In the genomic region with DNA sequence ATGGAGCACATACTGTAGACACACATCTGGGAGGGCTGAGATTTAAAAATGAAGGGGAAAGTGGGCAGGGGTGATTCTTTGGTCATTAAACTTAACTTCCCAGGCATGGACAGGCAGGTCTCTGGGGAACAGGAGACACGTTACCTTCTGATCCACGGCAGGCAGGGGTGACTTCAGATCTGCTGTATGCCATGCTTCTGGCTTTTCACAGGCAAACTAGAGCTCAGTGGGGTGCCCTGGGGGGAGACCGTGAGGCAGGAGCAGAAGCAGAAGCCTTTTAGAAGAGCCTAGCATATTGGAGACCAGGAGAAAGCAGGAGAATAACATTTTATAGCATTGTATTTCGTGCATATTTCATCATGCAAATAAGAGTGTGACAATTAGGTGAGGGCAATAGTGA, we compare ENCODE assay signal across 23 cellular contexts.
DNase-seq lines count a peak whose midpoint lies in the region; ATAC-seq, FAIRE-seq and TF ChIP-seq lines count a peak whose summit lies in the region.
"Had no signal": no experiment of that assay in that cellular context is flagged by ENCODE, and none has a peak within 500 bp of the region (broad histone marks: within the 10 kb centered on the region; RNA-seq: fewer than 3 reads in every experiment).

No MANE protein-coding gene starts in this region.

- no peak overlapping the region for H2BK5ac ChIP-seq in H1 (ENCODE audit: low read depth, low read length)

- TF ChIP-seq EP300 in H1 (IDR thresholded peaks at IDR 0.05; ENCODE audit: borderline replicate concordance in 1 of 2, low read depth in 2 of 2, low read length in 2 of 2) (no peak), neural cell (conservative IDR thresholded peaks at IDR 0.05; ENCODE audit: poor library complexity, severe bottlenecking) (no peak)

- WGBS in H1 (ENCODE audit: extremely low coverage in 1 of 2, insufficient coverage in 1 of 2, insufficient read length in 1 of 2, insufficient replicate concordance in 2 of 2, low coverage in 1 of 2, low lambda C conversion rate in 2 of 2, missing lambda C conversion rate in 1 of 2), 2 experiments = 26% methylated on average over 4 of the region's 4 CpGs; no CpG with 5 or more reads in 1 of the 2 experiments

- H3K36me3 ChIP-seq in HEK293 (ENCODE audit: control insufficient read depth in 2 of 2, insufficient read depth in 1 of 2, low read length in 2 of 2) = no peaks in the 10 kb centered on the region
- H3K36me3 ChIP-seq in PC-9 (ENCODE audit: low read depth) = no peaks in the 10 kb centered on the region
- H3K36me3 ChIP-seq in H1 (ENCODE audit: control insufficient read depth in 2 of 4, insufficient read depth in 4 of 4, low read length in 3 of 4) = no peaks in the 10 kb centered on the region
- H3K36me3 ChIP-seq in neural cell (ENCODE audit: insufficient read depth, low read length) = no peaks in the 10 kb centered on the region
- H3K36me3 ChIP-seq: colonic mucosa, gastroesophageal sphincter, right lobe of liver, suprapubic skin, uterus had no signal

- no peak overlapping the region for H3K14ac ChIP-seq in H1 (ENCODE audit: insufficient read length)

- peak overlapping the region; percentile 73 for H2AFZ ChIP-seq in PC-9
- H2AFZ ChIP-seq in H1 (ENCODE audit: low read length) = no peak overlapping the region
- H2AFZ ChIP-seq in neural cell (ENCODE audit: low read depth, low read length) = no peak overlapping the region

- peak; percentile 60 for FAIRE-seq in H1 (lab: Jason Lieb, UNC)
- FAIRE-seq: D721Med, HTR-8/SVneo, TTC549 had no signal

- CTCF ChIA-PET in HEK293 (lab: Yijun Ruan, JAX) (no interaction called here), PC-9 (lab: Charles Lee) (no interaction called here), H1 (lab: Charles Lee; ENCODE audit: partially characterized antibody) (interaction anchor here (1.1 kb wide), 1 partner anchor 53 kb away, joined by 3 read pairs; no protein-coding TSS in a partner anchor)

- TF ChIP-seq POLR2A in H1 (IDR thresholded peaks at IDR 0.05; ENCODE audit: control extremely low read depth in 1 of 2, low read depth in 2 of 2, low read length in 2 of 2) = no peak

- peaks cover 1% of the 10 kb centered on the region; the same call in 1 of the 2 replicates for H3K23me2 ChIP-seq in H1 (ENCODE audit: low read depth, low read length)

- no peak overlapping the region for H2BK120ac ChIP-seq in H1 (replicated peaks; ENCODE audit: low read depth, low read length)

- H3K23ac ChIP-seq in H1 (ENCODE audit: insufficient read length) = no peak overlapping the region

- H3K27ac ChIP-seq in HEK293 (ENCODE audit: extremely low read depth, low read depth, low read length) (no peak overlapping the region), PC-9 (peak overlapping the region; percentile 72), H1 (ENCODE audit: low read depth, low read length) (no peak overlapping the region), neural cell (ENCODE audit: low read length) (peak overlapping the region; percentile 53)
- H3K27ac ChIP-seq: C4-2B, colonic mucosa, gastroesophageal sphincter, KMS-11, right lobe of liver, suprapubic skin, uterus had no signal

- no peak overlapping the region for H2BK20ac ChIP-seq in H1 (ENCODE audit: low read length)

- TF ChIP-seq CTCF in HEK293 (tag by site-specific recombination; IDR thresholded peaks at IDR 0.05) (no peak), PC-9 (conservative IDR thresholded peaks at IDR 0.05) (no peak), H1 (IDR thresholded peaks at IDR 0.05; ENCODE audit: control extremely low read depth in 1 of 3, insufficient read depth in 1 of 3, low read depth in 1 of 3, low read length in 3 of 3) (no peak), neural cell (IDR thresholded peaks at IDR 0.05; ENCODE audit: poor library complexity, severe bottlenecking) (no peak)

- H3K9me2 ChIP-seq in PC-9 (ENCODE audit: insufficient read depth) (no peaks in the 10 kb centered on the region), neural cell (ENCODE audit: insufficient read depth, low read length) (no peaks in the 10 kb centered on the region)

- H4K91ac ChIP-seq in H1 (replicated peaks; ENCODE audit: insufficient read length, low read length) = no peak overlapping the region

- no peak for ATAC-seq in HG02840 (IDR thresholded peaks at IDR 0.05; ENCODE audit: low FRiP score, unreplicated experiment)
- ATAC-seq in HG02938 (IDR thresholded peaks at IDR 0.05; ENCODE audit: unreplicated experiment) = no peak
- ATAC-seq: gastroesophageal sphincter, right lobe of liver had no signal

- H4K20me1 ChIP-seq in PC-9 (ENCODE audit: insufficient read depth) (no peaks in the 10 kb centered on the region), H1 (replicated peaks in 1 of 2; ENCODE audit: control insufficient read depth in 1 of 2, insufficient read depth in 2 of 2, low read length in 2 of 2) (no peaks in the 10 kb centered on the region), neural cell (ENCODE audit: insufficient read depth) (no peaks in the 10 kb centered on the region)

- H3K9ac ChIP-seq in H1 (replicated peaks in 1 of 4; ENCODE audit: extremely low read depth in 1 of 4, low read depth in 3 of 4, low read length in 3 of 4) (no peak overlapping the region), neural cell (ENCODE audit: low read length) (peak overlapping the region; percentile 25)
- H3K9ac ChIP-seq: KMS-11 had no signal

- H3K4me1 ChIP-seq in HEK293 (ENCODE audit: control insufficient read depth, insufficient read depth, low read length) = peaks cover 7% of the 10 kb centered on the region
- peaks cover 21% of the 10 kb centered on the region for H3K4me1 ChIP-seq in PC-9 (replicated peaks; ENCODE audit: insufficient read depth)
- H3K4me1 ChIP-seq in H1 (replicated peaks in 1 of 4; ENCODE audit: control insufficient read depth in 3 of 4, insufficient read depth in 4 of 4, low read length in 3 of 4) = peaks cover 5 to 14% (median 8%) of the 10 kb centered on the region in 4 experiments; a peak in 5 of 7 replicates
- H3K4me1 ChIP-seq: colonic mucosa, right lobe of liver had no signal

- intact Hi-C loops in PC-9 (cut with micrococcal nuclease; ENCODE audit: unreplicated experiment) = no loop called here

- H2BK12ac ChIP-seq in H1 (ENCODE audit: low read depth, low read length) = no peak overlapping the region

- no peak overlapping the region for H2BK15ac ChIP-seq in H1 (ENCODE audit: low read length)

- no peaks in the 10 kb centered on the region for H3K27me3 ChIP-seq in PC-9 (ENCODE audit: insufficient read depth, low read depth)
- H3K27me3 ChIP-seq in H1 (replicated peaks in 1 of 4; ENCODE audit: control insufficient read depth in 3 of 4, extremely low read depth in 1 of 4, insufficient read depth in 3 of 4, low read length in 3 of 4) = no peaks in the 10 kb centered on the region
- H3K27me3 ChIP-seq in neural cell (ENCODE audit: insufficient read depth, low read depth, low read length) = no peaks in the 10 kb centered on the region
- H3K27me3 ChIP-seq: colonic mucosa, gastroesophageal sphincter, right lobe of liver, suprapubic skin, uterus had no signal

- no peak overlapping the region for H4K8ac ChIP-seq in H1 (ENCODE audit: extremely low read depth, insufficient read depth, low read length)

- no peak overlapping the region for H3K4ac ChIP-seq in H1 (replicated peaks; ENCODE audit: insufficient read length, low read depth, low read length)

- H3K9me3 ChIP-seq in HEK293 (ENCODE audit: control insufficient read depth, insufficient read depth, low read depth, low read length) (no peaks in the 10 kb centered on the region), PC-9 (ENCODE audit: insufficient read depth, low read depth) (no peaks in the 10 kb centered on the region; the same call in none of the 2 replicates), H1 (ENCODE audit: insufficient read depth in 2 of 2, low read depth in 1 of 2, low read length in 1 of 2) (no peaks in the 10 kb centered on the region), neural cell (ENCODE audit: low read length) (no peaks in the 10 kb centered on the region)
- H3K9me3 ChIP-seq: colonic mucosa, gastroesophageal sphincter, right lobe of liver, suprapubic skin, uterus had no signal

- peaks cover 15% of the 10 kb centered on the region; the same call in 1 of the 2 replicates for H3F3A ChIP-seq in PC-9 (ENCODE audit: insufficient read depth, low read depth)
- H3F3A ChIP-seq in neural cell (ENCODE audit: insufficient read depth, low read length, poor library complexity, severe bottlenecking) = no peaks in the 10 kb centered on the region

- DNase-seq in PC-9 (no peak), H1 (ENCODE audit: low read depth in 1 of 2, low spot score in 2 of 2) (peak; percentile 15 to 60), superior temporal gyrus (ENCODE audit: extremely low spot score) (no peak)
- no peak for DNase-seq in activated CD8-positive, alpha-beta memory T cell treated with anti-CD3 and anti-CD28 coated beads, Interleukin-2, amount 50 U/mL, for 4 hours
- DNase-seq: activated naive CD8-positive, alpha-beta T cell treated with anti-CD3 and anti-CD28 coated beads, Interleukin-2, amount 10 ng/mL, durations not matched to agents 7 days and 5 days; colonic mucosa; EL; NCI-H187 treated with DMSO at 0.1 percent for 48 hours; NCI-H345; right lobe of liver; SHP77 treated with DMSO at 0.1 percent for 48 hours; uterus had no signal

- no peak overlapping the region for H3K18ac ChIP-seq in H1 (ENCODE audit: extremely low read depth, low read length)

- no peak overlapping the region for H3K56ac ChIP-seq in H1 (replicated peaks; ENCODE audit: insufficient read length, low read depth, low read length)

- TF ChIP-seq RAD21 in H1 (IDR thresholded peaks at IDR 0.05 in 1 of 2, conservative IDR thresholded peaks at IDR 0.05 in 1 of 2; ENCODE audit: low read depth in 2 of 2, low read length in 2 of 2) (no peak), neural cell (conservative IDR thresholded peaks at IDR 0.05) (no peak)

- H3K4me2 ChIP-seq in PC-9 (peak overlapping the region; percentile 52), H1 (ENCODE audit: insufficient read depth in 1 of 2, low read depth in 2 of 2, low read length in 2 of 2) (peak overlapping the region; percentile 8 to 23; a peak in 2 of 4 replicates), neural cell (ENCODE audit: low read length) (no peak overlapping the region)
- H3K4me2 ChIP-seq: KMS-11 had no signal

- no peak overlapping the region for H4K5ac ChIP-seq in H1 (ENCODE audit: insufficient read length, low read depth, low read length)

- H3K79me2 ChIP-seq in PC-9 (ENCODE audit: low read depth) (no peaks in the 10 kb centered on the region), H1 (ENCODE audit: control insufficient read depth in 1 of 2, insufficient read depth in 2 of 2, low read length in 2 of 2) (no peaks in the 10 kb centered on the region), neural cell (replicated peaks; ENCODE audit: insufficient read depth, low read length) (no peaks in the 10 kb centered on the region)

- no peaks in the 10 kb centered on the region for H3K79me1 ChIP-seq in H1 (ENCODE audit: low read depth, low read length)

- POLR2A ChIA-PET in HEK293 (lab: Yijun Ruan, JAX) = no interaction called here
- POLR2A ChIA-PET in PC-9 (lab: Charles Lee; ENCODE audit: unreplicated experiment) = interaction anchor here (0.5 kb wide), 1 partner anchor 22 kb away, joined by 3 read pairs; no protein-coding TSS in a partner anchor
- POLR2A ChIA-PET in H1 (lab: Charles Lee; ENCODE audit: partially characterized antibody) = no interaction called here

- H2AK5ac ChIP-seq in H1 (ENCODE audit: low read depth, low read length) = no peak overlapping the region

- H3K4me3 ChIP-seq in HEK293 (ENCODE audit: low read depth, low read length) (no peak overlapping the region), PC-9 (no peak overlapping the region), H1 (ENCODE audit: extremely low read depth in 1 of 4, insufficient read depth in 2 of 4, low read depth in 3 of 4, low read length in 4 of 4) (peak overlapping the region in 1 of 4 experiments; percentile 9; a peak in 1 of 8 replicates), neural cell (ENCODE audit: low read length) (peak overlapping the region; percentile 23)
- H3K4me3 ChIP-seq: colonic mucosa, gastroesophageal sphincter, right lobe of liver, suprapubic skin, uterus had no signal

- BruUV-seq in PC-9 (replicated peaks; lab: Mats Ljungman, UMichigan) = no TSS peak

Comparison
In these comparisons a context has a peak if more than half of its experiments do, and no peak if none do; other contexts are left out.
1. H3K27ac ChIP-seq: peak in PC-9 (single experiment) and neural cell (single experiment); none in HEK293 (single experiment) and H1 (single experiment).
2. DNase-seq: peak in H1 (2 of 2); none in PC-9 (0 of 2), activated CD8-positive, alpha-beta memory T cell treated with anti-CD3 and anti-CD28 coated beads, Interleukin-2, amount 50 U/mL, for 4 hours (single experiment) and superior temporal gyrus (single experiment).